ENCODE assay signal across 1 cellular context in genomic region chr1:119715542-119715941, GRCh38.
A peak's percentile ranks its signal among the peaks of the same experiment; 100 is the strongest.
TF ChIP-seq lines count a peak whose summit lies in the region.

No MANE protein-coding gene starts in this region.

TF ChIP-seq in WTC11, 78 proteins besides CTCF, POLR2A, EP300 and RAD21 (continued from another document):
- peak; percentile 2; the same call in 1 of the 2 replicates for TF ChIP-seq NFATC4 (CRISPR knock-in tag; IDR thresholded peaks at IDR 0.05)
